ENCODE assay signal across 14 cellular contexts in the genomic region with DNA sequence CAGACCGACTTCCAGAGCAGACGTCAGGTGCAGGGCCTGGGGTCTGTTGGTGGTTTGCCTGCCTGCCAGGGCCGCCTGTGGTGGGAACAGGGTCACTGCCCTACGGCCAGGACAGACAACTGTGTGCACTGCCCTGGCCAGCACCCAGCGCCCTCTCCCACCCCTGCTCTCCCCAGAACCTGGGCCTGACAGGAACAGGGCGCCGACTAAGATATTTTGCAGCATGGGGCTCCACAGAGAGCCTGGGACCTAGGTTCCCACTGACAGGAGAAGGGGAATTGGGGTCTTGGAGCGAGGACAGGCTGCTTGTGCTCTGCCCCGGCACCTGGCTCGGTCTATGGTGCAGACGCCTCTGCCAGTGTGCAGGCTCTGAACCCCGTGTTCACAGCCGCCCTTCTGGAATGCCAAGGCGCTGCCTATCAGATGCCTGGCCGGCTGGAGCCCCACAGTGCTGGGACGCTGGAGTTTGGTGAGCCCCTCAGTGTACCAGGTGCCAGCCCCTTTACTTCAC.
"Had no signal": no experiment of that assay in that cellular context is flagged by ENCODE, and none has a peak within 500 bp of the region (broad histone marks: within the 10 kb centered on the region; RNA-seq: fewer than 3 reads in every experiment).

No MANE protein-coding gene starts in this region.

- ATAC-seq: lower lobe of right lung; naive thymus-derived CD4-positive, alpha-beta T cell; psoas muscle had no signal

- H3K4me1 Mint-ChIP-seq: activated naive CD8-positive, alpha-beta T cell treated with anti-CD3 and anti-CD28 coated beads for 36 hours; immature natural killer cell; naive thymus-derived CD4-positive, alpha-beta T cell had no signal

- H3K4me3 ChIP-seq: esophagus muscularis mucosa, lower lobe of right lung, psoas muscle, tibial nerve had no signal

- H3K27ac ChIP-seq: esophagus muscularis mucosa, lower lobe of right lung, psoas muscle, tibial nerve had no signal

- H3K27me3 ChIP-seq: tibial nerve had no signal

- H3K4me3 Mint-ChIP-seq: activated CD4-positive, alpha-beta memory T cell treated with anti-CD3 and anti-CD28 coated beads for 36 hours; activated naive CD8-positive, alpha-beta T cell treated with anti-CD3 and anti-CD28 coated beads for 36 hours; immature natural killer cell; naive thymus-derived CD4-positive, alpha-beta T cell had no signal

- H3K9me3 ChIP-seq: esophagus muscularis mucosa, lower lobe of right lung, psoas muscle had no signal

- H3K27me3 Mint-ChIP-seq: activated naive CD8-positive, alpha-beta T cell treated with anti-CD3 and anti-CD28 coated beads for 36 hours had no signal

- H3K9me3 Mint-ChIP-seq: activated CD4-positive, alpha-beta memory T cell treated with anti-CD3 and anti-CD28 coated beads for 36 hours; activated naive CD8-positive, alpha-beta T cell treated with anti-CD3 and anti-CD28 coated beads for 36 hours; immature natural killer cell had no signal

- H3K36me3 Mint-ChIP-seq: activated CD4-positive, alpha-beta memory T cell treated with anti-CD3 and anti-CD28 coated beads for 36 hours; activated naive CD8-positive, alpha-beta T cell treated with anti-CD3 and anti-CD28 coated beads for 36 hours; immature natural killer cell; naive thymus-derived CD4-positive, alpha-beta T cell had no signal

- H3K4me1 ChIP-seq: lower lobe of right lung, psoas muscle had no signal

- H3K27ac Mint-ChIP-seq: activated CD4-positive, alpha-beta memory T cell treated with anti-CD3 and anti-CD28 coated beads for 36 hours; activated naive CD8-positive, alpha-beta T cell treated with anti-CD3 and anti-CD28 coated beads for 36 hours; immature natural killer cell; naive thymus-derived CD4-positive, alpha-beta T cell had no signal

- DNase-seq: activated CD4-positive, alpha-beta memory T cell treated with anti-CD3 and anti-CD28 coated beads for 36 hours; activated CD4-positive, CD25-positive, alpha-beta regulatory T cell treated with anti-CD3 and anti-CD28 coated beads, Interleukin-2, amount 50 U/mL, for 72 hours; activated gamma-delta T cell; activated naive CD8-positive, alpha-beta T cell treated with anti-CD3 and anti-CD28 coated beads for 36 hours; activated T-cell treated with anti-CD3 and anti-CD28 coated beads, Interleukin-2, amount 50 U/mL, for 48 hours; glutamatergic neuron; immature natural killer cell; lower lobe of right lung; midbrain; naive thymus-derived CD4-positive, alpha-beta T cell; psoas muscle; T-helper 9 cell had no signal

- H3K36me3 ChIP-seq: esophagus muscularis mucosa, lower lobe of right lung, tibial nerve had no signal
